ENCODE assay signal across 1 cellular context in genomic region chr3:120741837-120742197, GRCh38.
TF ChIP-seq lines count a peak whose summit lies in the region.

No MANE protein-coding gene starts in this region.

TF ChIP-seq in GM12878, 131 proteins besides CTCF, POLR2A, EP300 and RAD21 (continued from another document):
- TF ChIP-seq MTA3 (IDR thresholded peaks at IDR 0.05; ENCODE audit: borderline replicate concordance, low read length) = 0 out of 2 replicates have a peak, but pooled peaks have one; percentile 44
- TF ChIP-seq ZBED1 (IDR thresholded peaks at IDR 0.05; ENCODE audit: borderline replicate concordance) = no peak
- no peak for TF ChIP-seq HSF1 (IDR thresholded peaks at IDR 0.05; ENCODE audit: low read depth, low read length)
- no peak for TF ChIP-seq RBBP5 (conservative IDR thresholded peaks at IDR 0.05)
- peak; percentile 70; the same call in 1 of the 2 replicates for TF ChIP-seq CBX5 (IDR thresholded peaks at IDR 0.05; ENCODE audit: low read depth)
- TF ChIP-seq BCLAF1 (IDR thresholded peaks at IDR 0.05) = no peak
- peak; percentile 95 to 97 for TF ChIP-seq BHLHE40 (IDR thresholded peaks at IDR 0.05; ENCODE audit: borderline replicate concordance in 1 of 2, low read depth in 2 of 2, low read length in 1 of 2)
- TF ChIP-seq SMARCA5 (IDR thresholded peaks at IDR 0.05) = peak; percentile 73
- TF ChIP-seq GATAD2B (conservative IDR thresholded peaks at IDR 0.05; ENCODE audit: low read depth) = no peak
- no peak for TF ChIP-seq HDGF (IDR thresholded peaks at IDR 0.05)
- no peak for TF ChIP-seq SUZ12 (IDR thresholded peaks at IDR 0.05; ENCODE audit: unreplicated experiment)
